ENCODE assay signal across 17 cellular contexts in genomic region chr1:28750330-28750729, GRCh38. TPM values are rescaled to one million over a fixed set of nuclear protein-coding genes. Genes with fewer than 3 reads are reported as not detected.
A peak's percentile ranks its signal among the peaks of the same experiment; 100 is the strongest.
DNase-seq lines count a peak whose midpoint lies in the region; ATAC-seq, FAIRE-seq and TF ChIP-seq lines count a peak whose summit lies in the region.
"Had no signal": no experiment of that assay in that cellular context is flagged by ENCODE, and none has a peak within 500 bp of the region (broad histone marks: within the 10 kb centered on the region; RNA-seq: fewer than 3 reads in every experiment).

No MANE protein-coding gene starts in this region.

- FAIRE-seq in astrocyte (lab: Jason Lieb, UNC) = no peak
- FAIRE-seq: pancreas had no signal

- POLR2A ChIA-PET in SK-N-SH (lab: Yijun Ruan, JAX) = interaction anchor here (0.9 to 1.2 kb wide), 3 partner anchors 8 to 14 kb away, joined by 3 read pairs; partner anchors contain the start of gene YTHDF2

- peaks cover 44% of the 10 kb centered on the region for H3K36me3 Mint-ChIP-seq in activated CD4-positive, alpha-beta T cell treated with anti-CD3 and anti-CD28 coated beads, Interleukin-2, amount 10 ng/mL, durations not matched to agents 24 days and 14 days (ENCODE audit: low read depth)
- H3K36me3 Mint-ChIP-seq in H9 (ENCODE audit: insufficient read depth in 1 of 3, low read depth in 3 of 3) = peaks cover 22 to 68% (median 47%) of the 10 kb centered on the region in 3 experiments; a peak in 6 of 7 replicates
- H3K36me3 Mint-ChIP-seq in astrocyte (ENCODE audit: low read depth, unreplicated experiment) = peaks cover 12% of the 10 kb centered on the region
- peaks cover 58% of the 10 kb centered on the region for H3K36me3 Mint-ChIP-seq in nephron (ENCODE audit: low read depth)

- H3K79me2 ChIP-seq in H9 (ENCODE audit: insufficient read depth, low read length) (peaks cover 87% of the 10 kb centered on the region), astrocyte (ENCODE audit: insufficient read depth, low read length) (peaks cover 100% of the 10 kb centered on the region), SK-N-SH (ENCODE audit: insufficient read depth) (peaks cover 100% of the 10 kb centered on the region)

- DNase-seq in activated CD4-positive, alpha-beta T cell treated with anti-CD3 and anti-CD28 coated beads, Interleukin-2, amount 10 ng/mL, durations not matched to agents 24 days and 14 days = no peak
- DNase-seq in activated CD4-positive, alpha-beta T cell treated with anti-CD3 and anti-CD28 coated beads, Interleukin-2, amount 50 U/mL, for 48 hours = no peak
- no peak for DNase-seq in H9
- DNase-seq in astrocyte (ENCODE audit: low read depth) = no peak
- DNase-seq in SK-N-SH = no peak
- no peak for DNase-seq in retina
- DNase-seq: activated CD4-positive, CD25-positive, alpha-beta regulatory T cell; aorta; cortex of kidney; NCI-H2081; NCI-H526; pancreas; spleen; SW 1271 had no signal

- no peaks in the 10 kb centered on the region for H3K79me1 ChIP-seq in H9 (ENCODE audit: insufficient read depth, low read depth, low read length, poor library complexity, severe bottlenecking)

- no peak for TF ChIP-seq EP300 in SK-N-SH (IDR thresholded peaks at IDR 0.05; ENCODE audit: borderline replicate concordance in 1 of 2, low read depth in 1 of 2, low read length in 1 of 2)

- H3K18ac ChIP-seq in H9 (ENCODE audit: insufficient read length, low read depth, low read length) = no peak overlapping the region

- no peaks in the 10 kb centered on the region for H3K23me2 ChIP-seq in H9 (ENCODE audit: insufficient read length, low read depth, low read length, poor library complexity, severe bottlenecking)

- no peak overlapping the region for H2BK120ac ChIP-seq in H9 (ENCODE audit: low read depth, low read length, poor library complexity, severe bottlenecking)

- H2BK5ac ChIP-seq in H9 (ENCODE audit: insufficient read length, low read length) = no peak overlapping the region

- no peak overlapping the region for H4K91ac ChIP-seq in H9 (ENCODE audit: insufficient read length, low read depth, low read length)

- no peak overlapping the region for H3K4ac ChIP-seq in H9 (ENCODE audit: low read depth, low read length)

- no peaks in the 10 kb centered on the region for H3K27me3 ChIP-seq in H9 (ENCODE audit: insufficient read depth, low read length)
- H3K27me3 ChIP-seq in astrocyte (ENCODE audit: insufficient read depth, low read length) = no peaks in the 10 kb centered on the region
- no peaks in the 10 kb centered on the region for H3K27me3 ChIP-seq in SK-N-SH (ENCODE audit: insufficient read depth)
- H3K27me3 ChIP-seq: pancreas, spleen had no signal

- H3K9me3 ChIP-seq in H9 (ENCODE audit: control insufficient read depth, low read depth, low read length) (no peaks in the 10 kb centered on the region), astrocyte (ENCODE audit: insufficient read depth, low read depth, low read length) (no peaks in the 10 kb centered on the region), SK-N-SH (no peaks in the 10 kb centered on the region)
- H3K9me3 ChIP-seq: pancreas, spleen had no signal

- H3K4me3 ChIP-seq in astrocyte (ENCODE audit: insufficient read depth, low read depth, low read length) = no peak overlapping the region
- H3K4me3 ChIP-seq in SK-N-SH (ENCODE audit: low read depth in 2 of 2, low read length in 1 of 2) = no peak overlapping the region
- H3K4me3 ChIP-seq: pancreas, spleen had no signal

- no peaks in the 10 kb centered on the region for H3K9me2 ChIP-seq in SK-N-SH

- H2AFZ ChIP-seq in H9 (ENCODE audit: low read length) (no peak overlapping the region), astrocyte (ENCODE audit: low read depth, low read length) (no peak overlapping the region), SK-N-SH (ENCODE audit: low read depth) (no peak overlapping the region)

- H3K9ac ChIP-seq in H9 (ENCODE audit: extremely low read depth, insufficient read length, low read length) (no peak overlapping the region), astrocyte (ENCODE audit: low read length) (no peak overlapping the region), SK-N-SH (no peak overlapping the region)

- intact Hi-C loops in activated CD4-positive, alpha-beta T cell treated with anti-CD3 and anti-CD28 coated beads, Interleukin-2, amount 10 ng/mL, durations not matched to agents 24 days and 14 days (cut with micrococcal nuclease) = no loop called here

- CTCF ChIA-PET in SK-N-SH (lab: Yijun Ruan, JAX) = interaction anchor here (1.0 to 3.5 kb wide), 2 partner anchors 33 to 127 kb away, joined by 3 to 12 read pairs; no protein-coding TSS in a partner anchor

- no peak overlapping the region for H3K23ac ChIP-seq in H9 (ENCODE audit: insufficient read length, low read depth, low read length)

- WGBS in H9 (ENCODE audit: extremely low coverage, insufficient read length, low lambda C conversion rate) = 100% methylated on average over 2 of the region's 5 CpGs
- 80% methylated on average over 5 of the region's 5 CpGs for WGBS in SK-N-SH (ENCODE audit: low lambda C conversion rate)

- peak overlapping the region; percentile 59 for H3K27ac Mint-ChIP-seq in activated CD4-positive, alpha-beta T cell treated with anti-CD3 and anti-CD28 coated beads, Interleukin-2, amount 10 ng/mL, durations not matched to agents 24 days and 14 days
- peak overlapping the region; percentile 46 to 81 (median 62); a peak in 2 of 7 replicates for H3K27ac Mint-ChIP-seq in H9
- peak overlapping the region; percentile 41 for H3K27ac Mint-ChIP-seq in astrocyte (ENCODE audit: unreplicated experiment)
- peak overlapping the region; percentile 19 to 56 (median 26) for H3K27ac Mint-ChIP-seq in nephron

- H3K56ac ChIP-seq in H9 (ENCODE audit: insufficient read length, low read depth, low read length) = no peak overlapping the region

- no peak overlapping the region for H3T11ph ChIP-seq in H9 (ENCODE audit: low read length)

- no peaks in the 10 kb centered on the region for H4K20me1 ChIP-seq in H9 (ENCODE audit: control insufficient read depth, insufficient read depth, insufficient read length)
- peaks cover 98% of the 10 kb centered on the region for H4K20me1 ChIP-seq in astrocyte (ENCODE audit: insufficient read depth, low read length)
- peaks cover 99% of the 10 kb centered on the region for H4K20me1 ChIP-seq in SK-N-SH (ENCODE audit: insufficient read depth)

- peak overlapping the region; percentile 12 for H3K4me3 Mint-ChIP-seq in activated CD4-positive, alpha-beta T cell treated with anti-CD3 and anti-CD28 coated beads, Interleukin-2, amount 10 ng/mL, durations not matched to agents 24 days and 14 days
- peak overlapping the region in 1 of 2 experiments; percentile 15; a peak in 1 of 5 replicates for H3K4me3 Mint-ChIP-seq in H9
- peak overlapping the region; percentile 27 for H3K4me3 Mint-ChIP-seq in astrocyte (ENCODE audit: unreplicated experiment)
- no peak overlapping the region for H3K4me3 Mint-ChIP-seq in nephron

- H4K8ac ChIP-seq in H9 (replicated peaks; ENCODE audit: insufficient read length, low read depth, low read length) = no peak overlapping the region

- H3K9me3 Mint-ChIP-seq in activated CD4-positive, alpha-beta T cell treated with anti-CD3 and anti-CD28 coated beads, Interleukin-2, amount 10 ng/mL, durations not matched to agents 24 days and 14 days = no peaks in the 10 kb centered on the region
- H3K9me3 Mint-ChIP-seq in H9 (no peaks in the 10 kb centered on the region), astrocyte (ENCODE audit: unreplicated experiment) (no peaks in the 10 kb centered on the region), nephron (no peaks in the 10 kb centered on the region)

- no peak for TF ChIP-seq RAD21 in SK-N-SH (IDR thresholded peaks at IDR 0.05; ENCODE audit: low read length)

- no peak overlapping the region for H2AK5ac ChIP-seq in H9 (ENCODE audit: insufficient read length, low read length)

- H2BK20ac ChIP-seq in H9 (ENCODE audit: low read depth, low read length, poor library complexity, severe bottlenecking) = no peak overlapping the region

- H3K27me3 Mint-ChIP-seq in activated CD4-positive, alpha-beta T cell treated with anti-CD3 and anti-CD28 coated beads, Interleukin-2, amount 10 ng/mL, durations not matched to agents 24 days and 14 days = no peaks in the 10 kb centered on the region
- H3K27me3 Mint-ChIP-seq in H9 (ENCODE audit: low read depth) = no peaks in the 10 kb centered on the region
- no peaks in the 10 kb centered on the region for H3K27me3 Mint-ChIP-seq in astrocyte (ENCODE audit: low read depth, unreplicated experiment)
- H3K27me3 Mint-ChIP-seq in nephron (ENCODE audit: low read depth) = no peaks in the 10 kb centered on the region

- no peak for ATAC-seq in HG02852 (IDR thresholded peaks at IDR 0.05; ENCODE audit: unreplicated experiment)
- ATAC-seq: Panc1, pancreas had no signal

- no peak overlapping the region for H3K14ac ChIP-seq in H9 (ENCODE audit: insufficient read depth, low read length)

- no peak overlapping the region for H4K5ac ChIP-seq in H9 (ENCODE audit: insufficient read length, low read depth, low read length)

- H3K36me3 ChIP-seq in astrocyte (ENCODE audit: insufficient read depth, low read length) = peaks cover 3% of the 10 kb centered on the region
- peaks cover 17 to 38% of the 10 kb centered on the region in 2 experiments for H3K36me3 ChIP-seq in SK-N-SH (replicated peaks in 1 of 2; ENCODE audit: control insufficient read depth in 1 of 2, insufficient read depth in 2 of 2, low read length in 1 of 2)
- H3K36me3 ChIP-seq: pancreas had no signal

- H3K4me2 ChIP-seq in H9 (ENCODE audit: insufficient read depth, insufficient read length, low read length) (no peak overlapping the region), astrocyte (ENCODE audit: low read length) (peak overlapping the region; percentile 26), SK-N-SH (no peak overlapping the region)

- peaks cover 26% of the 10 kb centered on the region for H3F3A ChIP-seq in SK-N-SH (replicated peaks; ENCODE audit: insufficient read depth)

- H2BK12ac ChIP-seq in H9 (ENCODE audit: insufficient read length, low read depth, low read length) = no peak overlapping the region

- H3K27ac ChIP-seq in H9 (ENCODE audit: insufficient read length, low read depth, low read length) (no peak overlapping the region), astrocyte (ENCODE audit: low read depth, low read length) (no peak overlapping the region), SK-N-SH (ENCODE audit: low read depth in 2 of 2, low read length in 1 of 2) (peak overlapping the region in 1 of 2 experiments; percentile 51; a peak in 2 of 4 replicates)
- H3K27ac ChIP-seq: pancreas had no signal

- TF ChIP-seq CTCF in H9 (conservative IDR thresholded peaks at IDR 0.05) (no peak), astrocyte (IDR thresholded peaks at IDR 0.05; ENCODE audit: insufficient read depth, low read depth, low read length) (no peak), nephron (IDR thresholded peaks at IDR 0.05; ENCODE audit: unreplicated experiment in 3 of 3) (no peak), SK-N-SH (IDR thresholded peaks at IDR 0.05) (no peak)

- H3K4me1 ChIP-seq in H9 (ENCODE audit: insufficient read depth, low read length) (0 out of 2 replicates have a peak, but pooled peaks cover 3% of the 10 kb centered on the region), astrocyte (ENCODE audit: insufficient read depth, low read length) (peaks cover 19% of the 10 kb centered on the region), SK-N-SH (ENCODE audit: control insufficient read depth in 1 of 2, insufficient read depth in 2 of 2, low read depth in 1 of 2, low read length in 1 of 2) (peaks cover 2 to 30% of the 10 kb centered on the region in 2 experiments; a peak in 3 of 4 replicates)

- H3K4me1 Mint-ChIP-seq in activated CD4-positive, alpha-beta T cell treated with anti-CD3 and anti-CD28 coated beads, Interleukin-2, amount 10 ng/mL, durations not matched to agents 24 days and 14 days = peaks cover 34% of the 10 kb centered on the region
- peaks cover 28 to 31% of the 10 kb centered on the region in 2 experiments for H3K4me1 Mint-ChIP-seq in H9
- H3K4me1 Mint-ChIP-seq in astrocyte (ENCODE audit: low read depth, unreplicated experiment) = peaks cover 21% of the 10 kb centered on the region
- peaks cover 37% of the 10 kb centered on the region for H3K4me1 Mint-ChIP-seq in nephron

- H2BK15ac ChIP-seq in H9 (ENCODE audit: low read depth, low read length) = no peak overlapping the region

RNA-seq across cellular contexts. Expression of gene YTHDF2, which starts 13.6 kb away (rescaled TPM):
- 90.8 and 92.6 TPM in 2 replicates for total RNA-seq in activated CD4-positive, alpha-beta T cell treated with anti-CD3 and anti-CD28 coated beads, Interleukin-2, amount 10 ng/mL, durations not matched to agents 24 days and 14 days
- total RNA-seq in H9 (2021) = 196 and 200 TPM in 2 replicates
- 91.3 and 97.5 TPM in 2 replicates for total RNA-seq in astrocyte
- 45.2 and 54.8 TPM in 2 replicates for polyA plus RNA-seq in SK-N-SH (2012; rRNA removed)
- polyA plus RNA-seq in SK-N-SH (2012; cell fraction: cytosol; rRNA removed) = 50.3 and 54.5 TPM in 2 replicates
- 32.2 and 56.4 TPM in 2 replicates for polyA plus RNA-seq in SK-N-SH (2012; cell fraction: nucleus; rRNA removed)

Comparison
In these comparisons a context has a peak if more than half of its experiments do, and no peak if none do; other contexts are left out.
1. H3K4me3 Mint-ChIP-seq: peak in activated CD4-positive, alpha-beta T cell treated with anti-CD3 and anti-CD28 coated beads, Interleukin-2, amount 10 ng/mL, durations not matched to agents 24 days and 14 days (single experiment) and astrocyte (single experiment); none in nephron (0 of 3).
2. Peak in every context shown above with its lines, with median percentiles within 50 percentile points of each other: H3K27ac Mint-ChIP-seq.